Comparison of ENCODE assay signal across 19 cellular contexts in genomic region chr1:18170444-18170843, GRCh38.
DNase-seq lines count a peak whose midpoint lies in the region; ATAC-seq, FAIRE-seq and TF ChIP-seq lines count a peak whose summit lies in the region.
"Had no signal": no experiment of that assay in that cellular context is flagged by ENCODE, and none has a peak within 500 bp of the region (broad histone marks: within the 10 kb centered on the region; RNA-seq: fewer than 3 reads in every experiment).

No MANE protein-coding gene starts in this region.

- H3K4me1 ChIP-seq in HEK293 (ENCODE audit: control insufficient read depth, insufficient read depth, low read length) (no peaks in the 10 kb centered on the region), H1 (replicated peaks in 1 of 4; ENCODE audit: control insufficient read depth in 3 of 4, insufficient read depth in 4 of 4, low read length in 3 of 4) (peaks cover 0 to 10% (median 5%) of the 10 kb centered on the region in 4 experiments; a peak in 5 of 7 replicates), neuronal stem cell (ENCODE audit: control insufficient read depth in 2 of 2, insufficient read depth in 1 of 2, low read depth in 1 of 2, low read length in 2 of 2) (peaks cover 0 to 7% of the 10 kb centered on the region in 2 donors)
- H3K4me1 ChIP-seq: A549, Caco-2 had no signal

- no peak overlapping the region for H3K56ac ChIP-seq in H1 (replicated peaks; ENCODE audit: insufficient read length, low read depth, low read length)

- H4K91ac ChIP-seq in H1 (replicated peaks; ENCODE audit: insufficient read length, low read length) (no peak overlapping the region), neuronal stem cell (ENCODE audit: low read depth, low read length, poor library complexity) (no peak overlapping the region)

- H2BK15ac ChIP-seq in H1 (ENCODE audit: low read length) (no peak overlapping the region), neuronal stem cell (ENCODE audit: low read length) (no peak overlapping the region)

- no peaks in the 10 kb centered on the region for H3K23me2 ChIP-seq in H1 (ENCODE audit: low read depth, low read length)

- H4K20me1 ChIP-seq in H1 (replicated peaks in 1 of 2; ENCODE audit: control insufficient read depth in 1 of 2, insufficient read depth in 2 of 2, low read length in 2 of 2) = no peaks in the 10 kb centered on the region

- H3K9me3 Mint-ChIP-seq in stimulated activated naive B cell treated with anti-CD40 and anti-IgM and Interleukin-4, amounts not matched to agents 10 μg/mL and 1 μg/mL and 100 μg/mL, for 72 hours = no peaks in the 10 kb centered on the region
- H3K9me3 Mint-ChIP-seq: CD4-positive, alpha-beta T cell; CD8-positive, alpha-beta T cell had no signal

- H3K4me2 ChIP-seq in H1 (ENCODE audit: insufficient read depth in 1 of 2, low read depth in 2 of 2, low read length in 2 of 2) = no peak overlapping the region
- H3K4me2 ChIP-seq in neuronal stem cell (ENCODE audit: insufficient read depth, low read length, poor library complexity, severe bottlenecking) = no peak overlapping the region
- H3K4me2 ChIP-seq: A549 had no signal

- H3K4me1 Mint-ChIP-seq in stimulated activated naive B cell treated with anti-CD40 and anti-IgM and Interleukin-4, amounts not matched to agents 10 μg/mL and 1 μg/mL and 100 μg/mL, for 72 hours = no peaks in the 10 kb centered on the region
- H3K4me1 Mint-ChIP-seq: B cell had no signal

- DNase-seq in H1 (ENCODE audit: low read depth in 1 of 2, low spot score in 2 of 2) (no peak), neuronal stem cell (ENCODE audit: low spot score) (no peak), erythroblast (lab: John Stamatoyannopoulos, UW) (no peak)
- no peak for DNase-seq in stimulated activated naive B cell treated with anti-CD40 and anti-IgM and Interleukin-4, amounts not matched to agents 10 μg/mL and 1 μg/mL and 100 μg/mL, for 72 hours
- DNase-seq: AML-193; Caco-2; Calu3; CD4-positive, alpha-beta T cell; CD8-positive, alpha-beta T cell; DMS79 treated with DMSO at 0.1 percent for 48 hours; GF-D8 had no signal

- H3K27ac ChIP-seq in HEK293 (ENCODE audit: extremely low read depth, low read depth, low read length) (no peak overlapping the region), H1 (ENCODE audit: low read depth, low read length) (no peak overlapping the region), neuronal stem cell (replicated peaks; ENCODE audit: low read length) (no peak overlapping the region)
- H3K27ac ChIP-seq: 22Rv1; A549; BLaER1 treated with 17β-estradiol and CSF1 and Interleukin-3, amounts not matched to agents 10 nM and 100 nM had no signal

- CTCF ChIA-PET in HEK293 (lab: Yijun Ruan, JAX) (no interaction called here), H1 (lab: Charles Lee; ENCODE audit: partially characterized antibody) (interaction anchor here (0.5 to 1.6 kb wide), 3 partner anchors 62 to 398 kb away, joined by 3 to 4 read pairs (median 4); no protein-coding TSS in a partner anchor)

- POLR2A ChIA-PET in HEK293 (lab: Yijun Ruan, JAX) (no interaction called here), H1 (lab: Charles Lee; ENCODE audit: partially characterized antibody) (no interaction called here)

- TF ChIP-seq RAD21 in H1 (IDR thresholded peaks at IDR 0.05 in 1 of 2, conservative IDR thresholded peaks at IDR 0.05 in 1 of 2; ENCODE audit: low read depth in 2 of 2, low read length in 2 of 2) = no peak

- H3K23ac ChIP-seq in H1 (ENCODE audit: insufficient read length) = no peak overlapping the region
- H3K23ac ChIP-seq in neuronal stem cell (ENCODE audit: low read depth, low read length, poor library complexity) = no peak overlapping the region

- H3K79me2 ChIP-seq in H1 (ENCODE audit: control insufficient read depth in 1 of 2, insufficient read depth in 2 of 2, low read length in 2 of 2) = no peaks in the 10 kb centered on the region

- H3K4me3 ChIP-seq in HEK293 (ENCODE audit: low read depth, low read length) = no peak overlapping the region
- no peak overlapping the region for H3K4me3 ChIP-seq in H1 (ENCODE audit: extremely low read depth in 1 of 4, insufficient read depth in 2 of 4, low read depth in 3 of 4, low read length in 4 of 4)
- no peak overlapping the region for H3K4me3 ChIP-seq in neuronal stem cell (ENCODE audit: low read length in 2 of 2)
- H3K4me3 ChIP-seq: A549; BLaER1 treated with 17β-estradiol and CSF1 and Interleukin-3, amounts not matched to agents 10 nM and 100 nM had no signal

- no peak overlapping the region for H3K4ac ChIP-seq in H1 (replicated peaks; ENCODE audit: insufficient read length, low read depth, low read length)
- no peak overlapping the region for H3K4ac ChIP-seq in neuronal stem cell (ENCODE audit: low read length)

- H4K8ac ChIP-seq in H1 (ENCODE audit: extremely low read depth, insufficient read depth, low read length) (no peak overlapping the region), neuronal stem cell (ENCODE audit: low read depth, low read length) (no peak overlapping the region)

- no peak overlapping the region for H2BK20ac ChIP-seq in H1 (ENCODE audit: low read length)

- H3K4me3 Mint-ChIP-seq in stimulated activated naive B cell treated with anti-CD40 and anti-IgM and Interleukin-4, amounts not matched to agents 10 μg/mL and 1 μg/mL and 100 μg/mL, for 72 hours = no peak overlapping the region
- H3K4me3 Mint-ChIP-seq: B cell; CD4-positive, alpha-beta T cell; CD8-positive, alpha-beta T cell had no signal

- H2BK12ac ChIP-seq in H1 (ENCODE audit: low read depth, low read length) = 0 out of 2 replicates have a peak overlapping the region, but pooled peaks have one; percentile 42
- H2BK12ac ChIP-seq in neuronal stem cell (ENCODE audit: low read length) = no peak overlapping the region

- H2AK5ac ChIP-seq in H1 (ENCODE audit: low read depth, low read length) = no peak overlapping the region
- no peak overlapping the region for H2AK5ac ChIP-seq in neuronal stem cell (ENCODE audit: low read depth, low read length)

- no peak overlapping the region for H4K5ac ChIP-seq in H1 (ENCODE audit: insufficient read length, low read depth, low read length)

- no peaks in the 10 kb centered on the region for H3K36me3 ChIP-seq in HEK293 (ENCODE audit: control insufficient read depth in 2 of 2, insufficient read depth in 1 of 2, low read length in 2 of 2)
- H3K36me3 ChIP-seq in H1 (ENCODE audit: control insufficient read depth in 2 of 4, insufficient read depth in 4 of 4, low read length in 3 of 4) = no peaks in the 10 kb centered on the region
- no peaks in the 10 kb centered on the region for H3K36me3 ChIP-seq in neuronal stem cell (replicated peaks in 1 of 2; ENCODE audit: control insufficient read depth in 2 of 2, insufficient read depth in 2 of 2, low read length in 2 of 2)
- H3K36me3 ChIP-seq: BLaER1 treated with 17β-estradiol and CSF1 and Interleukin-3, amounts not matched to agents 10 nM and 100 nM had no signal

- no peaks in the 10 kb centered on the region for H3K9me3 ChIP-seq in HEK293 (ENCODE audit: control insufficient read depth, insufficient read depth, low read depth, low read length)
- no peaks in the 10 kb centered on the region for H3K9me3 ChIP-seq in H1 (ENCODE audit: insufficient read depth in 2 of 2, low read depth in 1 of 2, low read length in 1 of 2)
- H3K9me3 ChIP-seq in neuronal stem cell (replicated peaks in 1 of 2; ENCODE audit: control insufficient read depth in 2 of 2, insufficient read depth in 1 of 2, low read depth in 1 of 2, low read length in 2 of 2) = no peaks in the 10 kb centered on the region
- H3K9me3 ChIP-seq: A549; BLaER1 treated with 17β-estradiol and CSF1 and Interleukin-3, amounts not matched to agents 10 nM and 100 nM; Caco-2 had no signal

- no peaks in the 10 kb centered on the region for H3K79me1 ChIP-seq in H1 (ENCODE audit: low read depth, low read length)
- H3K79me1 ChIP-seq in neuronal stem cell (ENCODE audit: low read depth, low read length) = no peaks in the 10 kb centered on the region

- no peak for TF ChIP-seq CTCF in HEK293 (tag by site-specific recombination; IDR thresholded peaks at IDR 0.05)
- no peak for TF ChIP-seq CTCF in H1 (IDR thresholded peaks at IDR 0.05; ENCODE audit: control extremely low read depth in 1 of 3, insufficient read depth in 1 of 3, low read depth in 1 of 3, low read length in 3 of 3)

- peaks cover 19 to 20% of the 10 kb centered on the region in 2 donors for H3K27me3 Mint-ChIP-seq in stimulated activated naive B cell treated with anti-CD40 and anti-IgM and Interleukin-4, amounts not matched to agents 10 μg/mL and 1 μg/mL and 100 μg/mL, for 72 hours

- H2AFZ ChIP-seq in H1 (ENCODE audit: low read length) (no peak overlapping the region), neuronal stem cell (ENCODE audit: low read length) (no peak overlapping the region)

- H3K27ac Mint-ChIP-seq in stimulated activated naive B cell treated with anti-CD40 and anti-IgM and Interleukin-4, amounts not matched to agents 10 μg/mL and 1 μg/mL and 100 μg/mL, for 72 hours = no peak overlapping the region
- H3K27ac Mint-ChIP-seq: B cell; CD4-positive, alpha-beta T cell; CD8-positive, alpha-beta T cell had no signal

- TF ChIP-seq POLR2A in H1 (IDR thresholded peaks at IDR 0.05; ENCODE audit: control extremely low read depth in 1 of 2, low read depth in 2 of 2, low read length in 2 of 2) (no peak), erythroblast (IDR thresholded peaks at IDR 0.05; ENCODE audit: low read length) (no peak)

- H3K9ac ChIP-seq in H1 (replicated peaks in 1 of 4; ENCODE audit: extremely low read depth in 1 of 4, low read depth in 3 of 4, low read length in 3 of 4) (no peak overlapping the region), neuronal stem cell (ENCODE audit: low read depth, low read length, poor library complexity) (no peak overlapping the region)
- H3K9ac ChIP-seq: BLaER1 treated with 17β-estradiol and CSF1 and Interleukin-3, amounts not matched to agents 10 nM and 100 nM had no signal

- H2BK5ac ChIP-seq in H1 (ENCODE audit: low read depth, low read length) (no peak overlapping the region), neuronal stem cell (ENCODE audit: low read length) (no peak overlapping the region)

- H3K18ac ChIP-seq in H1 (ENCODE audit: extremely low read depth, low read length) = no peak overlapping the region
- H3K18ac ChIP-seq in neuronal stem cell (ENCODE audit: low read length) = peak overlapping the region; percentile 31

- H3K27me3 ChIP-seq in H1 (replicated peaks in 1 of 4; ENCODE audit: control insufficient read depth in 3 of 4, extremely low read depth in 1 of 4, insufficient read depth in 3 of 4, low read length in 3 of 4) = no peaks in the 10 kb centered on the region
- peaks cover 0 to 5% (median 0%) of the 10 kb centered on the region in 3 experiments for H3K27me3 ChIP-seq in neuronal stem cell (ENCODE audit: control insufficient read depth in 3 of 3, insufficient read depth in 3 of 3, low read depth in 1 of 3, low read length in 3 of 3)

- H3K14ac ChIP-seq in H1 (ENCODE audit: insufficient read length) (no peak overlapping the region), neuronal stem cell (ENCODE audit: low read length) (no peak overlapping the region)

- H2BK120ac ChIP-seq in H1 (replicated peaks; ENCODE audit: low read depth, low read length) (no peak overlapping the region), neuronal stem cell (ENCODE audit: low read depth, low read length) (no peak overlapping the region)

- no peak for FAIRE-seq in H1 (lab: Jason Lieb, UNC)
- FAIRE-seq: A549, D721Med, G401.6, GM12891 had no signal

- no peaks in the 10 kb centered on the region for H3K36me3 Mint-ChIP-seq in stimulated activated naive B cell treated with anti-CD40 and anti-IgM and Interleukin-4, amounts not matched to agents 10 μg/mL and 1 μg/mL and 100 μg/mL, for 72 hours
- H3K36me3 Mint-ChIP-seq: CD8-positive, alpha-beta T cell had no signal

- 71% methylated on average over 3 of the region's 3 CpGs; no CpG with 5 or more reads in 1 of the 2 experiments for WGBS in H1 (ENCODE audit: extremely low coverage in 1 of 2, insufficient coverage in 1 of 2, insufficient read length in 1 of 2, insufficient replicate concordance in 2 of 2, low coverage in 1 of 2, low lambda C conversion rate in 2 of 2, missing lambda C conversion rate in 1 of 2), 2 experiments
- no CpG with 5 or more reads among the region's 3 CpGs for WGBS in neuronal stem cell (ENCODE audit: extremely low coverage in 2 of 2, insufficient read length in 2 of 2, insufficient replicate concordance in 1 of 2), 2 donors

- no peak for ATAC-seq in stimulated activated naive B cell treated with anti-CD40 and anti-IgM and Interleukin-4, amounts not matched to agents 10 μg/mL and 1 μg/mL and 100 μg/mL, for 72 hours (replicated peaks)
- ATAC-seq: A549; CD8-positive, alpha-beta T cell had no signal

- TF ChIP-seq EP300 in H1 (IDR thresholded peaks at IDR 0.05; ENCODE audit: borderline replicate concordance in 1 of 2, low read depth in 2 of 2, low read length in 2 of 2) = no peak
